17 cellular contexts compared by ENCODE assay signal in genomic region chr18:2590303-2590702, GRCh38. TPM values are rescaled to one million over a fixed set of nuclear protein-coding genes. Genes with fewer than 3 reads are reported as not detected.
DNase-seq lines count a peak whose midpoint lies in the region; ATAC-seq lines count a peak whose summit lies in the region.
"Had no signal": no experiment of that assay in that cellular context is flagged by ENCODE, and none has a peak within 500 bp of the region (broad histone marks: within the 10 kb centered on the region; RNA-seq: fewer than 3 reads in every experiment).

No MANE protein-coding gene starts in this region.

- peak overlapping the region; percentile 4 for H3K4me3 Mint-ChIP-seq in activated CD8-positive, alpha-beta memory T cell treated with anti-CD3 and anti-CD28 coated beads, Interleukin-2, amount 10 ng/mL, durations not matched to agents 7 days and 5 days
- H3K4me3 Mint-ChIP-seq in activated CD4-positive, alpha-beta memory T cell treated with anti-CD3 and anti-CD28 coated beads for 36 hours: peak overlapping the region; percentile 7
- peak overlapping the region; percentile 37 for H3K4me3 Mint-ChIP-seq in memory B cell
- H3K4me3 Mint-ChIP-seq in stimulated activated naive CD8-positive, alpha-beta T cell treated with anti-CD3 and anti-CD28 coated beads, Interleukin-15, amount 100 ng/mL, for 72 hours: peak overlapping the region; percentile 55 to 69
- H3K4me3 Mint-ChIP-seq: brain, endodermal cell, type B pancreatic cell had no signal

- POLR2A ChIA-PET in activated CD4-positive, alpha-beta memory T cell treated with anti-CD3 and anti-CD28 coated beads for 36 hours (lab: Charles Lee): no interaction called here

- H3K4me1 Mint-ChIP-seq in activated CD8-positive, alpha-beta memory T cell treated with anti-CD3 and anti-CD28 coated beads, Interleukin-2, amount 10 ng/mL, durations not matched to agents 7 days and 5 days: peaks cover 40% of the 10 kb centered on the region
- H3K4me1 Mint-ChIP-seq in activated CD4-positive, alpha-beta memory T cell treated with anti-CD3 and anti-CD28 coated beads for 36 hours (ENCODE audit: low read depth): peaks cover 39% of the 10 kb centered on the region
- H3K4me1 Mint-ChIP-seq in memory B cell: peaks cover 17% of the 10 kb centered on the region
- peaks cover 56% of the 10 kb centered on the region for H3K4me1 Mint-ChIP-seq in stimulated activated naive CD8-positive, alpha-beta T cell treated with anti-CD3 and anti-CD28 coated beads, Interleukin-15, amount 100 ng/mL, for 72 hours
- H3K4me1 Mint-ChIP-seq: brain, endodermal cell had no signal

- intact Hi-C loops in activated CD4-positive, alpha-beta memory T cell treated with anti-CD3 and anti-CD28 coated beads for 36 hours (cut with micrococcal nuclease): loop anchor here (2.0 kb wide), 1 partner anchor 14 kb away; no protein-coding TSS in a partner anchor

- CTCF ChIA-PET in activated CD8-positive, alpha-beta memory T cell treated with anti-CD3 and anti-CD28 coated beads, Interleukin-2, amount 10 ng/mL, durations not matched to agents 7 days and 5 days (lab: Charles Lee): interaction anchor here (1.2 kb wide), 1 partner anchor 12 kb away, joined by 3 read pairs; no protein-coding TSS in a partner anchor
- CTCF ChIA-PET in activated CD4-positive, alpha-beta memory T cell treated with anti-CD3 and anti-CD28 coated beads for 36 hours (lab: Charles Lee): interaction anchor here (0.6 to 1.3 kb wide), 3 partner anchors 15 to 65 kb away, joined by 3 read pairs; no protein-coding TSS in a partner anchor

- no peaks in the 10 kb centered on the region for H3K27me3 Mint-ChIP-seq in activated CD8-positive, alpha-beta memory T cell treated with anti-CD3 and anti-CD28 coated beads, Interleukin-2, amount 10 ng/mL, durations not matched to agents 7 days and 5 days
- no peaks in the 10 kb centered on the region for H3K27me3 Mint-ChIP-seq in activated CD4-positive, alpha-beta memory T cell treated with anti-CD3 and anti-CD28 coated beads for 36 hours
- no peaks in the 10 kb centered on the region for H3K27me3 Mint-ChIP-seq in memory B cell
- H3K27me3 Mint-ChIP-seq in stimulated activated naive CD8-positive, alpha-beta T cell treated with anti-CD3 and anti-CD28 coated beads, Interleukin-15, amount 100 ng/mL, for 72 hours: no peaks in the 10 kb centered on the region
- H3K27me3 Mint-ChIP-seq: brain, type B pancreatic cell had no signal

- H3K27ac Mint-ChIP-seq in activated CD8-positive, alpha-beta memory T cell treated with anti-CD3 and anti-CD28 coated beads, Interleukin-2, amount 10 ng/mL, durations not matched to agents 7 days and 5 days: peak overlapping the region; percentile 75
- peak overlapping the region; percentile 81 for H3K27ac Mint-ChIP-seq in activated CD4-positive, alpha-beta memory T cell treated with anti-CD3 and anti-CD28 coated beads for 36 hours
- peak overlapping the region; percentile 86 for H3K27ac Mint-ChIP-seq in memory B cell
- H3K27ac Mint-ChIP-seq in stimulated activated naive CD8-positive, alpha-beta T cell treated with anti-CD3 and anti-CD28 coated beads, Interleukin-15, amount 100 ng/mL, for 72 hours: peak overlapping the region; percentile 43 to 95
- H3K27ac Mint-ChIP-seq: brain, endodermal cell, type B pancreatic cell had no signal

- ATAC-seq in activated CD8-positive, alpha-beta memory T cell treated with anti-CD3 and anti-CD28 coated beads, Interleukin-2, amount 10 ng/mL, durations not matched to agents 7 days and 5 days: peak; percentile 34
- ATAC-seq in memory B cell (ENCODE audit: low read depth): no peak
- ATAC-seq in stimulated activated naive CD8-positive, alpha-beta T cell treated with anti-CD3 and anti-CD28 coated beads, Interleukin-15, amount 100 ng/mL, for 72 hours: no peak
- no peak for ATAC-seq in GM18873 (IDR thresholded peaks at IDR 0.05; ENCODE audit: low FRiP score, unreplicated experiment)
- ATAC-seq: left cardiac atrium, PC-3 had no signal

- no peaks in the 10 kb centered on the region for H3K9me3 Mint-ChIP-seq in activated CD8-positive, alpha-beta memory T cell treated with anti-CD3 and anti-CD28 coated beads, Interleukin-2, amount 10 ng/mL, durations not matched to agents 7 days and 5 days (ENCODE audit: low read depth)
- H3K9me3 Mint-ChIP-seq in activated CD4-positive, alpha-beta memory T cell treated with anti-CD3 and anti-CD28 coated beads for 36 hours: no peaks in the 10 kb centered on the region
- no peaks in the 10 kb centered on the region for H3K9me3 Mint-ChIP-seq in memory B cell
- no peaks in the 10 kb centered on the region for H3K9me3 Mint-ChIP-seq in stimulated activated naive CD8-positive, alpha-beta T cell treated with anti-CD3 and anti-CD28 coated beads, Interleukin-15, amount 100 ng/mL, for 72 hours
- H3K9me3 Mint-ChIP-seq: brain, endodermal cell, type B pancreatic cell had no signal

- no peak for DNase-seq in activated CD8-positive, alpha-beta memory T cell treated with anti-CD3 and anti-CD28 coated beads, Interleukin-2, amount 10 ng/mL, durations not matched to agents 7 days and 5 days
- DNase-seq in activated CD8-positive, alpha-beta memory T cell treated with anti-CD3 and anti-CD28 coated beads, Interleukin-2, amount 50 U/mL, for 4 hours: no peak
- DNase-seq in activated CD4-positive, alpha-beta memory T cell treated with anti-CD3 and anti-CD28 coated beads for 36 hours: no peak
- DNase-seq in memory B cell (ENCODE audit: low spot score in 2 of 2): no peak
- DNase-seq in stimulated activated naive CD8-positive, alpha-beta T cell treated with anti-CD3 and anti-CD28 coated beads, Interleukin-15, amount 100 ng/mL, for 72 hours: no peak
- no peak for DNase-seq in GM03348 (ENCODE audit: low spot score)
- DNase-seq in NCI-H187 (lab: John Stamatoyannopoulos, UW): no peak
- DNase-seq: ACHN, DMS 273 treated with DMSO at 0.1 percent for 48 hours, endodermal cell, left cardiac atrium, NCI-H1436, NCI-H510A, PC-3 had no signal

- peaks cover 68% of the 10 kb centered on the region for H3K36me3 Mint-ChIP-seq in activated CD8-positive, alpha-beta memory T cell treated with anti-CD3 and anti-CD28 coated beads, Interleukin-2, amount 10 ng/mL, durations not matched to agents 7 days and 5 days
- H3K36me3 Mint-ChIP-seq in activated CD4-positive, alpha-beta memory T cell treated with anti-CD3 and anti-CD28 coated beads for 36 hours: peaks cover 64% of the 10 kb centered on the region
- peaks cover 3% of the 10 kb centered on the region for H3K36me3 Mint-ChIP-seq in memory B cell

RNA-seq across cellular contexts. Expression of gene NDC80, which starts 18.9 kb away (rescaled TPM):
- total RNA-seq in activated CD8-positive, alpha-beta memory T cell treated with anti-CD3 and anti-CD28 coated beads, Interleukin-2, amount 10 ng/mL, durations not matched to agents 7 days and 5 days: 100 to 1,000 TPM in 1 of 2 experiments, 10 to 100 TPM in 1; 83.9 to 101 TPM
- 10 to 100 TPM; 79.3 to 83.1 TPM for total RNA-seq in activated CD4-positive, alpha-beta memory T cell treated with anti-CD3 and anti-CD28 coated beads for 36 hours

RNA-seq across cellular contexts. Expression of gene METTL4, which starts 19.0 kb away (rescaled TPM):
- total RNA-seq in activated CD8-positive, alpha-beta memory T cell treated with anti-CD3 and anti-CD28 coated beads, Interleukin-2, amount 10 ng/mL, durations not matched to agents 7 days and 5 days: 10 to 100 TPM; 20.9 to 25.3 TPM
- total RNA-seq in activated CD4-positive, alpha-beta memory T cell treated with anti-CD3 and anti-CD28 coated beads for 36 hours: 10 to 100 TPM; 19.6 to 23.0 TPM

Comparison
In these comparisons a context has a peak if more than half of its experiments do, and no peak if none do; other contexts are left out.
1. H3K4me3 Mint-ChIP-seq: peak in every context shown above with its lines; median percentile 62 in stimulated activated naive CD8-positive, alpha-beta T cell treated with anti-CD3 and anti-CD28 coated beads, Interleukin-15, amount 100 ng/mL, for 72 hours; 37 in memory B cell; 7 in activated CD4-positive, alpha-beta memory T cell treated with anti-CD3 and anti-CD28 coated beads for 36 hours; 4 in activated CD8-positive, alpha-beta memory T cell treated with anti-CD3 and anti-CD28 coated beads, Interleukin-2, amount 10 ng/mL, durations not matched to agents 7 days and 5 days.